1 cellular context compared by ENCODE assay signal in the genomic region with DNA sequence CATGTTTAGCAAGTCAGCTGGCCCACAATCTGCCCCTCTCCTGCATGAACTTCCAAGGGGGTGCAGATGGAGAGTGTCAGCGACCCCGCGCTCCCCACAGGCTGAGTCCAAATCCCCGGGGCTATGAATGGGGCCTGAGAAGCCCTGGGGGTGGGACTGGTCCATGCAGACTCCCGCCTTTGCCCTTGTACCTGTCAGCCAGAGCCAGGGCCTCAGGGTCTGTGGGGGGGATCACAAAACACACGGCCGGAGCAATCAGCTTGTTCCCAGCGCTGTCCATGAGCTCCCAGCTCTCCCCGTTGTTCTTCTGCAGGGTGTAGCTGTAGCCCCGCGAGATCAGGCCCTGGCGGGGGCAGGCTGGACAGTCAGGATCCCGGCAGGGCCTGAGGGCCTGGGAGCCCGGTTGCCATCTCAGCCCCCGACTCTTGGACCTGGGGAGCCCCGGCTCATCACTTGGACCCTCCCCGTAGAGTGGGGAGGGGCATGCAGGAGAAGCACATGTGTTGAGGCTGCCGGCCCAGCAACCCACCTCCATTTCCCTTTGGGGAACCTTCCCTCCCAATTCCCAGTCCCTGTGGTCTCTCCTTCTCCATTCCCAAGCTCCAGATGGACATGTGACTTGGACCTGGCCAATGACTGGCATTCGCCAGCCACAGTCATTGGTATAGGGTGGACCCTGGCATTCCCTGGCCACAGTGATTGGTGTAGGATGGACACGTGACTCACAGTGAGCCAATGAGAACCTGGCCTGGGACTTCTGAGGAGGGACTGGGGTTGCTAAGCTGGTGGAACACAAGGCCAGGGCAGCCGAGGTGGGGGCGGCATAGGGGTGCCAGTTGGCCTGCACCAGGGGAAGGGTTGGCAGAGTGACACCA.
TF ChIP-seq lines count a peak whose summit lies in the region.

No MANE protein-coding gene starts in this region.

TF ChIP-seq in K562, 482 proteins besides CTCF, POLR2A, EP300 and RAD21 (continues in another document):
- no peak for TF ChIP-seq CREM (IDR thresholded peaks at IDR 0.05; ENCODE audit: low read depth)
- peak; percentile 38 for TF ChIP-seq CBFA2T2 (conservative IDR thresholded peaks at IDR 0.05)
- no peak for TF ChIP-seq NCOA4 (IDR thresholded peaks at IDR 0.05; ENCODE audit: partially characterized antibody)
- no peak for TF ChIP-seq ZFP36 (IDR thresholded peaks at IDR 0.05; ENCODE audit: low read depth, low read length, partially characterized antibody)
- no peak for TF ChIP-seq MYBL2 (IDR thresholded peaks at IDR 0.05; ENCODE audit: low read depth)
- no peak for TF ChIP-seq MYBL2 (CRISPR knock-in tag; IDR thresholded peaks at IDR 0.05; ENCODE audit: borderline replicate concordance)
- no peak for TF ChIP-seq MYC (IDR thresholded peaks at IDR 0.05; ENCODE audit: low read depth, low read length)
- TF ChIP-seq MYC (CRISPR knock-in tag; IDR thresholded peaks at IDR 0.05; ENCODE audit: borderline replicate concordance, low read depth) = no peak
- no peak for TF ChIP-seq ZNF174 (CRISPR knock-in tag; IDR thresholded peaks at IDR 0.05)
- TF ChIP-seq TAF9B (IDR thresholded peaks at IDR 0.05; ENCODE audit: partially characterized antibody) = no peak
- TF ChIP-seq ZKSCAN3 (CRISPR knock-in tag; IDR thresholded peaks at IDR 0.05) = no peak
- no peak for TF ChIP-seq FOXA1 (IDR thresholded peaks at IDR 0.05; ENCODE audit: borderline replicate concordance)
- no peak for TF ChIP-seq ZNF134 (CRISPR knock-in tag; conservative IDR thresholded peaks at IDR 0.05)
- peak; percentile 88 for TF ChIP-seq RAD51 (IDR thresholded peaks at IDR 0.05; ENCODE audit: borderline replicate concordance, low read depth)
- no peak for TF ChIP-seq ZNF384 (IDR thresholded peaks at IDR 0.05; ENCODE audit: low read depth, low read length)
- TF ChIP-seq, protein P1, sequence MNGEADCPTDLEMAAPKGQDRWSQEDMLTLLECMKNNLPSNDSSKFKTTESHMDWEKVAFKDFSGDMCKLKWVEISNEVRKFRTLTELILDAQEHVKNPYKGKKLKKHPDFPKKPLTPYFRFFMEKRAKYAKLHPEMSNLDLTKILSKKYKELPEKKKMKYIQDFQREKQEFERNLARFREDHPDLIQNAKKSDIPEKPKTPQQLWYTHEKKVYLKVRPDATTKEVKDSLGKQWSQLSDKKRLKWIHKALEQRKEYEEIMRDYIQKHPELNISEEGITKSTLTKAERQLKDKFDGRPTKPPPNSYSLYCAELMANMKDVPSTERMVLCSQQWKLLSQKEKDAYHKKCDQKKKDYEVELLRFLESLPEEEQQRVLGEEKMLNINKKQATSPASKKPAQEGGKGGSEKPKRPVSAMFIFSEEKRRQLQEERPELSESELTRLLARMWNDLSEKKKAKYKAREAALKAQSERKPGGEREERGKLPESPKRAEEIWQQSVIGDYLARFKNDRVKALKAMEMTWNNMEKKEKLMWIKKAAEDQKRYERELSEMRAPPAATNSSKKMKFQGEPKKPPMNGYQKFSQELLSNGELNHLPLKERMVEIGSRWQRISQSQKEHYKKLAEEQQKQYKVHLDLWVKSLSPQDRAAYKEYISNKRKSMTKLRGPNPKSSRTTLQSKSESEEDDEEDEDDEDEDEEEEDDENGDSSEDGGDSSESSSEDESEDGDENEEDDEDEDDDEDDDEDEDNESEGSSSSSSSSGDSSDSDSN (IDR thresholded peaks at IDR 0.05; ENCODE audit: borderline replicate concordance in 1 of 2, low read depth in 2 of 2, low read length in 2 of 2) = no peak
- TF ChIP-seq C11orf30 (IDR thresholded peaks at IDR 0.05; ENCODE audit: low read depth) = no peak
- TF ChIP-seq, protein P2, sequence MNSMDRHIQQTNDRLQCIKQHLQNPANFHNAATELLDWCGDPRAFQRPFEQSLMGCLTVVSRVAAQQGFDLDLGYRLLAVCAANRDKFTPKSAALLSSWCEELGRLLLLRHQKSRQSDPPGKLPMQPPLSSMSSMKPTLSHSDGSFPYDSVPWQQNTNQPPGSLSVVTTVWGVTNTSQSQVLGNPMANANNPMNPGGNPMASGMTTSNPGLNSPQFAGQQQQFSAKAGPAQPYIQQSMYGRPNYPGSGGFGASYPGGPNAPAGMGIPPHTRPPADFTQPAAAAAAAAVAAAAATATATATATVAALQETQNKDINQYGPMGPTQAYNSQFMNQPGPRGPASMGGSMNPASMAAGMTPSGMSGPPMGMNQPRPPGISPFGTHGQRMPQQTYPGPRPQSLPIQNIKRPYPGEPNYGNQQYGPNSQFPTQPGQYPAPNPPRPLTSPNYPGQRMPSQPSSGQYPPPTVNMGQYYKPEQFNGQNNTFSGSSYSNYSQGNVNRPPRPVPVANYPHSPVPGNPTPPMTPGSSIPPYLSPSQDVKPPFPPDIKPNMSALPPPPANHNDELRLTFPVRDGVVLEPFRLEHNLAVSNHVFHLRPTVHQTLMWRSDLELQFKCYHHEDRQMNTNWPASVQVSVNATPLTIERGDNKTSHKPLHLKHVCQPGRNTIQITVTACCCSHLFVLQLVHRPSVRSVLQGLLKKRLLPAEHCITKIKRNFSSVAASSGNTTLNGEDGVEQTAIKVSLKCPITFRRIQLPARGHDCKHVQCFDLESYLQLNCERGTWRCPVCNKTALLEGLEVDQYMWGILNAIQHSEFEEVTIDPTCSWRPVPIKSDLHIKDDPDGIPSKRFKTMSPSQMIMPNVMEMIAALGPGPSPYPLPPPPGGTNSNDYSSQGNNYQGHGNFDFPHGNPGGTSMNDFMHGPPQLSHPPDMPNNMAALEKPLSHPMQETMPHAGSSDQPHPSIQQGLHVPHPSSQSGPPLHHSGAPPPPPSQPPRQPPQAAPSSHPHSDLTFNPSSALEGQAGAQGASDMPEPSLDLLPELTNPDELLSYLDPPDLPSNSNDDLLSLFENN (IDR thresholded peaks at IDR 0.05; ENCODE audit: low read depth in 2 of 2, low read length in 2 of 2) = no peak
- TF ChIP-seq SETDB1 (IDR thresholded peaks at IDR 0.05; ENCODE audit: low read length) = no peak
- TF ChIP-seq ZNF77 (CRISPR knock-in tag; IDR thresholded peaks at IDR 0.05) = no peak
- TF ChIP-seq ZNF830 (CRISPR knock-in tag; IDR thresholded peaks at IDR 0.05) = no peak
- no peak for TF ChIP-seq RB1 (IDR thresholded peaks at IDR 0.05; ENCODE audit: low read depth)
- no peak for TF ChIP-seq ZNF121 (CRISPR knock-in tag; conservative IDR thresholded peaks at IDR 0.05)
- TF ChIP-seq GTF2E2 (tag; IDR thresholded peaks at IDR 0.05) = no peak
- TF ChIP-seq SPI1 (IDR thresholded peaks at IDR 0.05; ENCODE audit: borderline replicate concordance, low read depth, low read length) = no peak
- no peak for TF ChIP-seq SMARCE1 (IDR thresholded peaks at IDR 0.05)
- no peak for TF ChIP-seq FOXJ2 (tag; IDR thresholded peaks at IDR 0.05)
- no peak for TF ChIP-seq EZH2 (IDR thresholded peaks at IDR 0.05; ENCODE audit: borderline replicate concordance, low read depth, low read length)
- no peak for TF ChIP-seq HDGF (IDR thresholded peaks at IDR 0.05)
- TF ChIP-seq ZC3H11A (IDR thresholded peaks at IDR 0.05; ENCODE audit: low read depth, low read length) = no peak
- TF ChIP-seq, protein P3, sequence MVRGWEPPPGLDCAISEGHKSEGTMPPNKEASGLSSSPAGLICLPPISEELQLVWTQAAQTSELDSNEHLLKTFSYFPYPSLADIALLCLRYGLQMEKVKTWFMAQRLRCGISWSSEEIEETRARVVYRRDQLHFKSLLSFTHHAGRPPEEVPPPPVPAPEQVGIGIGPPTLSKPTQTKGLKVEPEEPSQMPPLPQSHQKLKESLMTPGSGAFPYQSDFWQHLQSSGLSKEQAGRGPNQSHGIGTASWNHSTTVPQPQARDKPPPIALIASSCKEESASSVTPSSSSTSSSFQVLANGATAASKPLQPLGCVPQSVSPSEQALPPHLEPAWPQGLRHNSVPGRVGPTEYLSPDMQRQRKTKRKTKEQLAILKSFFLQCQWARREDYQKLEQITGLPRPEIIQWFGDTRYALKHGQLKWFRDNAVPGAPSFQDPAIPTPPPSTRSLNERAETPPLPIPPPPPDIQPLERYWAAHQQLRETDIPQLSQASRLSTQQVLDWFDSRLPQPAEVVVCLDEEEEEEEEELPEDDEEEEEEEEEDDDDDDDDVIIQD (CRISPR knock-in tag; IDR thresholded peaks at IDR 0.05) = no peak
- TF ChIP-seq, protein P4, sequence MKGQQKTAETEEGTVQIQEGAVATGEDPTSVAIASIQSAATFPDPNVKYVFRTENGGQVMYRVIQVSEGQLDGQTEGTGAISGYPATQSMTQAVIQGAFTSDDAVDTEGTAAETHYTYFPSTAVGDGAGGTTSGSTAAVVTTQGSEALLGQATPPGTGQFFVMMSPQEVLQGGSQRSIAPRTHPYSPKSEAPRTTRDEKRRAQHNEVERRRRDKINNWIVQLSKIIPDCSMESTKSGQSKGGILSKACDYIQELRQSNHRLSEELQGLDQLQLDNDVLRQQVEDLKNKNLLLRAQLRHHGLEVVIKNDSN (CRISPR knock-in tag; IDR thresholded peaks at IDR 0.05) = peak; percentile 93
- TF ChIP-seq, protein P5, sequence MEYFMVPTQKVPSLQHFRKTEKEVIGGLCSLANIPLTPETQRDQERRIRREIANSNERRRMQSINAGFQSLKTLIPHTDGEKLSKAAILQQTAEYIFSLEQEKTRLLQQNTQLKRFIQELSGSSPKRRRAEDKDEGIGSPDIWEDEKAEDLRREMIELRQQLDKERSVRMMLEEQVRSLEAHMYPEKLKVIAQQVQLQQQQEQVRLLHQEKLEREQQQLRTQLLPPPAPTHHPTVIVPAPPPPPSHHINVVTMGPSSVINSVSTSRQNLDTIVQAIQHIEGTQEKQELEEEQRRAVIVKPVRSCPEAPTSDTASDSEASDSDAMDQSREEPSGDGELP (CRISPR knock-in tag; IDR thresholded peaks at IDR 0.05; ENCODE audit: borderline replicate concordance) = no peak
- TF ChIP-seq NCOA6 (IDR thresholded peaks at IDR 0.05) = no peak
- no peak for TF ChIP-seq ZNF212 (CRISPR knock-in tag; IDR thresholded peaks at IDR 0.05)
- peak; percentile 83 for TF ChIP-seq NFYB (IDR thresholded peaks at IDR 0.05; ENCODE audit: extremely low read depth, insufficient read length)
- TF ChIP-seq, protein P6, sequence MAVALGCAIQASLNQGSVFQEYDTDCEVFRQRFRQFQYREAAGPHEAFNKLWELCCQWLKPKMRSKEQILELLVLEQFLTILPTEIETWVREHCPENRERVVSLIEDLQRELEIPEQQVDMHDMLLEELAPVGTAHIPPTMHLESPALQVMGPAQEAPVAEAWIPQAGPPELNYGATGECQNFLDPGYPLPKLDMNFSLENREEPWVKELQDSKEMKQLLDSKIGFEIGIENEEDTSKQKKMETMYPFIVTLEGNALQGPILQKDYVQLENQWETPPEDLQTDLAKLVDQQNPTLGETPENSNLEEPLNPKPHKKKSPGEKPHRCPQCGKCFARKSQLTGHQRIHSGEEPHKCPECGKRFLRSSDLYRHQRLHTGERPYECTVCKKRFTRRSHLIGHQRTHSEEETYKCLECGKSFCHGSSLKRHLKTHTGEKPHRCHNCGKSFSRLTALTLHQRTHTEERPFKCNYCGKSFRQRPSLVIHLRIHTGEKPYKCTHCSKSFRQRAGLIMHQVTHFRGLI (CRISPR knock-in tag; IDR thresholded peaks at IDR 0.05) = no peak
- TF ChIP-seq KLF6 (CRISPR knock-in tag; IDR thresholded peaks at IDR 0.05; ENCODE audit: borderline replicate concordance) = no peak
- TF ChIP-seq, protein P7, sequence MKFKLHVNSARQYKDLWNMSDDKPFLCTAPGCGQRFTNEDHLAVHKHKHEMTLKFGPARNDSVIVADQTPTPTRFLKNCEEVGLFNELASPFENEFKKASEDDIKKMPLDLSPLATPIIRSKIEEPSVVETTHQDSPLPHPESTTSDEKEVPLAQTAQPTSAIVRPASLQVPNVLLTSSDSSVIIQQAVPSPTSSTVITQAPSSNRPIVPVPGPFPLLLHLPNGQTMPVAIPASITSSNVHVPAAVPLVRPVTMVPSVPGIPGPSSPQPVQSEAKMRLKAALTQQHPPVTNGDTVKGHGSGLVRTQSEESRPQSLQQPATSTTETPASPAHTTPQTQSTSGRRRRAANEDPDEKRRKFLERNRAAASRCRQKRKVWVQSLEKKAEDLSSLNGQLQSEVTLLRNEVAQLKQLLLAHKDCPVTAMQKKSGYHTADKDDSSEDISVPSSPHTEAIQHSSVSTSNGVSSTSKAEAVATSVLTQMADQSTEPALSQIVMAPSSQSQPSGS (CRISPR knock-in tag; IDR thresholded peaks at IDR 0.05) = no peak
- no peak for TF ChIP-seq U2AF1 (optimal IDR thresholded peaks at IDR 0.05; ENCODE audit: low read depth, low read length)
- TF ChIP-seq PURB (CRISPR knock-in tag; IDR thresholded peaks at IDR 0.05; ENCODE audit: low read depth) = no peak
- no peak for TF ChIP-seq SAFB2 (IDR thresholded peaks at IDR 0.05; ENCODE audit: borderline replicate concordance, low read depth, low read length, severe bottlenecking)
- TF ChIP-seq SIX5 (IDR thresholded peaks at IDR 0.05; ENCODE audit: borderline replicate concordance in 1 of 2, insufficient read depth in 1 of 2, low read depth in 1 of 2, low read length in 2 of 2) = no peak
- no peak for TF ChIP-seq TAF15 (IDR thresholded peaks at IDR 0.05; ENCODE audit: low read depth, low read length)
- TF ChIP-seq, protein P8, sequence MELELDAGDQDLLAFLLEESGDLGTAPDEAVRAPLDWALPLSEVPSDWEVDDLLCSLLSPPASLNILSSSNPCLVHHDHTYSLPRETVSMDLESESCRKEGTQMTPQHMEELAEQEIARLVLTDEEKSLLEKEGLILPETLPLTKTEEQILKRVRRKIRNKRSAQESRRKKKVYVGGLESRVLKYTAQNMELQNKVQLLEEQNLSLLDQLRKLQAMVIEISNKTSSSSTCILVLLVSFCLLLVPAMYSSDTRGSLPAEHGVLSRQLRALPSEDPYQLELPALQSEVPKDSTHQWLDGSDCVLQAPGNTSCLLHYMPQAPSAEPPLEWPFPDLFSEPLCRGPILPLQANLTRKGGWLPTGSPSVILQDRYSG (tag; conservative IDR thresholded peaks at IDR 0.05; ENCODE audit: low read depth) = no peak
- TF ChIP-seq KLF10 (CRISPR knock-in tag; IDR thresholded peaks at IDR 0.05) = no peak
- TF ChIP-seq TBL1XR1 (IDR thresholded peaks at IDR 0.05; ENCODE audit: low read length in 2 of 2) = no peak
- TF ChIP-seq, protein P9, sequence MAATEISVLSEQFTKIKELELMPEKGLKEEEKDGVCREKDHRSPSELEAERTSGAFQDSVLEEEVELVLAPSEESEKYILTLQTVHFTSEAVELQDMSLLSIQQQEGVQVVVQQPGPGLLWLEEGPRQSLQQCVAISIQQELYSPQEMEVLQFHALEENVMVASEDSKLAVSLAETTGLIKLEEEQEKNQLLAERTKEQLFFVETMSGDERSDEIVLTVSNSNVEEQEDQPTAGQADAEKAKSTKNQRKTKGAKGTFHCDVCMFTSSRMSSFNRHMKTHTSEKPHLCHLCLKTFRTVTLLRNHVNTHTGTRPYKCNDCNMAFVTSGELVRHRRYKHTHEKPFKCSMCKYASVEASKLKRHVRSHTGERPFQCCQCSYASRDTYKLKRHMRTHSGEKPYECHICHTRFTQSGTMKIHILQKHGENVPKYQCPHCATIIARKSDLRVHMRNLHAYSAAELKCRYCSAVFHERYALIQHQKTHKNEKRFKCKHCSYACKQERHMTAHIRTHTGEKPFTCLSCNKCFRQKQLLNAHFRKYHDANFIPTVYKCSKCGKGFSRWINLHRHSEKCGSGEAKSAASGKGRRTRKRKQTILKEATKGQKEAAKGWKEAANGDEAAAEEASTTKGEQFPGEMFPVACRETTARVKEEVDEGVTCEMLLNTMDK (IDR thresholded peaks at IDR 0.05; ENCODE audit: borderline replicate concordance, insufficient read depth, low read depth, low read length, poor library complexity, severe bottlenecking) = no peak
- no peak for TF ChIP-seq TRIM24 (IDR thresholded peaks at IDR 0.05)
- no peak for TF ChIP-seq EGR1 (conservative IDR thresholded peaks at IDR 0.05)
- TF ChIP-seq CAMTA2 (CRISPR knock-in tag; conservative IDR thresholded peaks at IDR 0.05) = no peak
- TF ChIP-seq SRSF3 (IDR thresholded peaks at IDR 0.05; ENCODE audit: insufficient read depth, low read length) = no peak
- peak; percentile 54; the same call in 1 of the 2 replicates for TF ChIP-seq TOE1 (IDR thresholded peaks at IDR 0.05; ENCODE audit: borderline replicate concordance)
- no peak for TF ChIP-seq TOE1 (CRISPR knock-in tag; IDR thresholded peaks at IDR 0.05; ENCODE audit: borderline replicate concordance, low read depth)
